ENCODE assay signal across 9 cellular contexts in the genomic region with DNA sequence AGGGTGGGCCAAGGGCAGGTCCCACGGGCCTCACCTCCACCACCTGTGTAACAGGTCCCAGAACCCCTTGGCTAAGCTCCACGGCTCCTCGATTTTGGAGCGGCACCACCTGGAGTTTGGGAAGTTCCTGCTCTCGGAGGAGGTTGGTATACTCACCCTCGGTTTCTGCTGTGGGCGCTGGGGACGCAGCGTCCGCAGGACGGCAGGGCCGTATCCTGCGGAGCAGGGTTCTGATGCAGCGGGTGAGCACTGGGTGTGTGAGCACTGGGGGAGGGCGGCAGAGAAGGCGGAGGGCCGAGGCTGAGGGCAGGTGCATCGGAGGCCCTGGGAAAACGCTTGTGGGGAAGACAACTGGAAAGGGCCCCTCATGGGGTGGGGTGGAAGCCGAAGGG. TPM values are rescaled to one million over a fixed set of nuclear protein-coding genes. Genes with fewer than 3 reads are reported as not detected.
DNase-seq lines count a peak whose midpoint lies in the region; ATAC-seq and TF ChIP-seq lines count a peak whose summit lies in the region.
"Had no signal": no experiment of that assay in that cellular context is flagged by ENCODE, and none has a peak within 500 bp of the region (broad histone marks: within the 10 kb centered on the region; RNA-seq: fewer than 3 reads in every experiment).

No MANE protein-coding gene starts in this region.

- peaks cover 8% of the 10 kb centered on the region for H3K36me3 Mint-ChIP-seq in activated CD4-positive, alpha-beta T cell treated with anti-CD3 and anti-CD28 coated beads for 36 hours (ENCODE audit: low read depth)
- peaks cover 5% of the 10 kb centered on the region for H3K36me3 Mint-ChIP-seq in activated naive CD8-positive, alpha-beta T cell

- peaks cover 14% of the 10 kb centered on the region for H3K4me1 Mint-ChIP-seq in activated CD4-positive, alpha-beta T cell treated with anti-CD3 and anti-CD28 coated beads for 36 hours
- H3K4me1 Mint-ChIP-seq in activated naive CD8-positive, alpha-beta T cell (ENCODE audit: low read depth) = peaks cover 12% of the 10 kb centered on the region

- intact Hi-C loops in activated CD4-positive, alpha-beta T cell treated with anti-CD3 and anti-CD28 coated beads for 36 hours (cut with DNase I, micrococcal nuclease) = loop anchor here in 1 of 2 experiments (1.0 kb wide), 2 partner anchors 11 to 42 kb away; partner anchors contain the start of genes ATP5ME, MYL5 and PCGF3
- intact Hi-C loops in right lobe of liver (cut with DNase I) = no loop called here

- H3K9me3 ChIP-seq in right lobe of liver = no peaks in the 10 kb centered on the region

- DNase-seq in activated CD4-positive, alpha-beta T cell treated with anti-CD3 and anti-CD28 coated beads for 36 hours = no peak
- no peak for DNase-seq in activated CD4-positive, alpha-beta T cell treated with anti-CD3 and anti-CD28 coated beads, Interleukin-2, amount 50 U/mL, for 48 hours
- DNase-seq in right lobe of liver (peak in 1 of 3 donors; percentile 13), substantia nigra (lab: John Stamatoyannopoulos, UW) (no peak), A172 (ENCODE audit: low spot score) (no peak)
- no peak for DNase-seq in activated CD4-positive, alpha-beta T cell treated with anti-CD3 and anti-CD28 coated beads, Interleukin-2, amount 50 U/mL, for 4 hours

- H3K27ac ChIP-seq in right lobe of liver (no peak overlapping the region), substantia nigra (ENCODE audit: low read depth, low read length, poor library complexity, severe bottlenecking) (peak overlapping the region; percentile 63)

- H3K27me3 Mint-ChIP-seq in activated CD4-positive, alpha-beta T cell treated with anti-CD3 and anti-CD28 coated beads for 36 hours = no peaks in the 10 kb centered on the region
- H3K27me3 Mint-ChIP-seq in activated naive CD8-positive, alpha-beta T cell = no peaks in the 10 kb centered on the region

- peak overlapping the region; percentile 38 to 56 (median 42) for H3K4me3 ChIP-seq in right lobe of liver

- H3K4me3 Mint-ChIP-seq in activated CD4-positive, alpha-beta T cell treated with anti-CD3 and anti-CD28 coated beads for 36 hours = peak overlapping the region; percentile 80
- peak overlapping the region; percentile 84 for H3K4me3 Mint-ChIP-seq in activated naive CD8-positive, alpha-beta T cell

- TF ChIP-seq POLR2A in right lobe of liver (IDR thresholded peaks at IDR 0.05) = no peak

- H3K36me3 ChIP-seq in right lobe of liver = no peaks in the 10 kb centered on the region

- ATAC-seq in activated CD4-positive, alpha-beta T cell treated with anti-CD3 and anti-CD28 coated beads for 36 hours = peak; percentile 13
- no peak for ATAC-seq in right lobe of liver
- ATAC-seq in GM19397 (IDR thresholded peaks at IDR 0.05; ENCODE audit: unreplicated experiment) = no peak
- ATAC-seq: HCT116 had no signal

- no peaks in the 10 kb centered on the region for H3K9me3 Mint-ChIP-seq in activated CD4-positive, alpha-beta T cell treated with anti-CD3 and anti-CD28 coated beads for 36 hours (ENCODE audit: low read depth)
- H3K9me3 Mint-ChIP-seq in activated naive CD8-positive, alpha-beta T cell (ENCODE audit: low read depth) = no peaks in the 10 kb centered on the region

- POLR2A ChIA-PET in activated CD4-positive, alpha-beta T cell treated with anti-CD3 and anti-CD28 coated beads for 36 hours (lab: Charles Lee) = interaction anchor here (2.1 kb wide), 1 partner anchor 11 kb away, joined by 8 read pairs; the partner anchor contains the start of genes ATP5ME and MYL5

- no peak for TF ChIP-seq CTCF in right lobe of liver (IDR thresholded peaks at IDR 0.05)

- no peaks in the 10 kb centered on the region for H3K27me3 ChIP-seq in right lobe of liver

- H3K4me1 ChIP-seq in right lobe of liver = no peaks in the 10 kb centered on the region

- peak overlapping the region; percentile 74 for H3K27ac Mint-ChIP-seq in activated CD4-positive, alpha-beta T cell treated with anti-CD3 and anti-CD28 coated beads for 36 hours
- H3K27ac Mint-ChIP-seq in activated naive CD8-positive, alpha-beta T cell = peak overlapping the region; percentile 83

- CTCF ChIA-PET in activated CD4-positive, alpha-beta T cell treated with anti-CD3 and anti-CD28 coated beads for 36 hours (lab: Charles Lee) = no interaction called here

- 28% methylated on average over 3 of the region's 20 CpGs for WGBS in right lobe of liver (ENCODE audit: insufficient coverage, low coverage, low lambda C conversion rate, missing lambda C conversion rate)

RNA-seq across cellular contexts. Expression of gene ATP5ME, which starts 11.0 kb away (rescaled TPM):
- total RNA-seq in activated CD4-positive, alpha-beta T cell treated with anti-CD3 and anti-CD28 coated beads for 36 hours = 100 to 1,000 TPM; 147 to 210 TPM
- 100 to 1,000 TPM in 4 of 6 experiments, 10 to 100 TPM in 2; 78.2 to 225 (median 162) TPM for total RNA-seq in right lobe of liver
- total RNA-seq in A172 (2014; rRNA removed; shearing (Covaris generic)) = 118 and 201 TPM in 2 replicates

RNA-seq across cellular contexts. Expression of gene MYL5, which starts 11.3 kb away (rescaled TPM):
- 10 to 100 TPM; 13.7 to 16.4 TPM for total RNA-seq in activated CD4-positive, alpha-beta T cell treated with anti-CD3 and anti-CD28 coated beads for 36 hours
- 1 to 10 TPM; 6.9 to 9.2 (median 8.4) TPM for total RNA-seq in right lobe of liver
- total RNA-seq in A172 (2014; rRNA removed; shearing (Covaris generic)) = 19.0 and 25.0 TPM in 2 replicates

RNA-seq across cellular contexts. Expression of gene SLC49A3, which starts 25.9 kb away (rescaled TPM):
- total RNA-seq in activated CD4-positive, alpha-beta T cell treated with anti-CD3 and anti-CD28 coated beads for 36 hours = under 1 TPM; 0.09 to 0.39 TPM
- 1 to 10 TPM; 2.9 to 9.0 (median 5.2) TPM for total RNA-seq in right lobe of liver
- total RNA-seq in A172 (2014; rRNA removed; shearing (Covaris generic)) = 0.26 and 0.81 TPM in 2 replicates

RNA-seq across cellular contexts. Expression of gene PDE6B, which starts 37.7 kb away (rescaled TPM):
- 10 to 100 TPM; 16.2 to 17.2 TPM for total RNA-seq in activated CD4-positive, alpha-beta T cell treated with anti-CD3 and anti-CD28 coated beads for 36 hours
- 1 to 10 TPM in 1 of 6 experiments, under 1 TPM in 4, not detected in 1; 0.24 to 1.9 (median 0.76) TPM for total RNA-seq in right lobe of liver
- total RNA-seq in A172 (2014; rRNA removed; shearing (Covaris generic)) = not detected in 2 replicates

RNA-seq across cellular contexts. Expression of gene PCGF3, which starts 42.6 kb away (rescaled TPM):
- total RNA-seq in activated CD4-positive, alpha-beta T cell treated with anti-CD3 and anti-CD28 coated beads for 36 hours = 10 to 100 TPM; 20.6 to 22.5 TPM
- 10 to 100 TPM; 13.0 to 23.5 (median 14.7) TPM for total RNA-seq in right lobe of liver
- total RNA-seq in A172 (2014; rRNA removed; shearing (Covaris generic)) = 38.4 and 56.3 TPM in 2 replicates
